25 cellular contexts compared by ENCODE assay signal in genomic region chr15:65690173-65690572, GRCh38.
DNase-seq lines count a peak whose midpoint lies in the region; ATAC-seq, FAIRE-seq and TF ChIP-seq lines count a peak whose summit lies in the region.
"Had no signal": no experiment of that assay in that cellular context is flagged by ENCODE, and none has a peak within 500 bp of the region (broad histone marks: within the 10 kb centered on the region; RNA-seq: fewer than 3 reads in every experiment).

No MANE protein-coding gene starts in this region.

- no peak for TF ChIP-seq POLR2A in K562 (conservative IDR thresholded peaks at IDR 0.05)

- no peaks in the 10 kb centered on the region for H3K79me2 ChIP-seq in K562 (ENCODE audit: control insufficient read depth, insufficient read depth, low read length)

- no peak for TF ChIP-seq EP300 in K562 (IDR thresholded peaks at IDR 0.05; ENCODE audit: low read length)

- no peak overlapping the region for H3K27ac ChIP-seq in BLaER1
- no peak overlapping the region for H3K27ac ChIP-seq in HEK293 (ENCODE audit: extremely low read depth, low read depth, low read length)
- H3K27ac ChIP-seq in K562 (ENCODE audit: extremely low read depth, low read depth, low read length), result no peak overlapping the region
- H3K27ac ChIP-seq: 22Rv1, GM23248 had no signal

- H3K36me3 ChIP-seq in BLaER1 (peaks cover 25% of the 10 kb centered on the region), HEK293 (ENCODE audit: control insufficient read depth in 2 of 2, insufficient read depth in 1 of 2, low read length in 2 of 2) (peaks cover 18 to 36% of the 10 kb centered on the region in 2 experiments), K562 (ENCODE audit: control insufficient read depth, insufficient read depth, low read length) (peaks cover 39% of the 10 kb centered on the region)

- no peak overlapping the region for H3K4me3 Mint-ChIP-seq in activated CD4-positive, alpha-beta T cell treated with anti-CD3 and anti-CD28 coated beads for 36 hours
- no peak overlapping the region for H3K4me3 Mint-ChIP-seq in activated CD8-positive, alpha-beta memory T cell treated with anti-CD3 and anti-CD28 coated beads, Interleukin-2, amount 10 ng/mL, durations not matched to agents 7 days and 5 days
- H3K4me3 Mint-ChIP-seq: CD14-positive monocyte; CD4-positive, alpha-beta T cell; CD8-positive, alpha-beta memory T cell had no signal

- H3K9me3 ChIP-seq in BLaER1, result 0 out of 2 replicates have a peak, but pooled peaks cover 5% of the 10 kb centered on the region
- H3K9me3 ChIP-seq in HEK293 (ENCODE audit: control insufficient read depth, insufficient read depth, low read depth, low read length), result peaks cover 2% of the 10 kb centered on the region; the same call in 1 of the 2 replicates
- no peaks in the 10 kb centered on the region for H3K9me3 ChIP-seq in K562 (replicated peaks; ENCODE audit: control insufficient read depth, insufficient read depth, low read depth, low read length)

- no TSS peak for BruUV-seq in K562 (replicated peaks; lab: Mats Ljungman, UMichigan)

- H3K27ac Mint-ChIP-seq in activated CD4-positive, alpha-beta T cell treated with anti-CD3 and anti-CD28 coated beads for 36 hours, result no peak overlapping the region
- H3K27ac Mint-ChIP-seq in activated CD8-positive, alpha-beta memory T cell treated with anti-CD3 and anti-CD28 coated beads, Interleukin-2, amount 10 ng/mL, durations not matched to agents 7 days and 5 days, result no peak overlapping the region
- H3K27ac Mint-ChIP-seq: CD14-positive monocyte; CD4-positive, alpha-beta T cell had no signal

- no peak overlapping the region for H3K4me3 ChIP-seq in BLaER1
- no peak overlapping the region for H3K4me3 ChIP-seq in HEK293 (ENCODE audit: low read depth, low read length)
- H3K4me3 ChIP-seq in K562, result no peak overlapping the region
- H3K4me3 ChIP-seq: GM23248 had no signal

- H2AFZ ChIP-seq in K562 (ENCODE audit: low read depth, low read length), result no peak overlapping the region
- H2AFZ ChIP-seq: GM23248 had no signal

- H3K4me2 ChIP-seq in BLaER1 (peak overlapping the region; percentile 40), K562 (ENCODE audit: insufficient read depth, low read length) (no peak overlapping the region)

- TF ChIP-seq CTCF in HEK293 (tag by site-specific recombination; IDR thresholded peaks at IDR 0.05) (no peak), K562 (IDR thresholded peaks at IDR 0.05 in 2 of 3, conservative IDR thresholded peaks at IDR 0.05 in 1 of 3; ENCODE audit: insufficient read depth in 2 of 3, low read depth in 1 of 3, low read length in 3 of 3) (no peak)

- DNase-seq in activated CD4-positive, alpha-beta T cell treated with anti-CD3 and anti-CD28 coated beads for 36 hours, result no peak
- no peak for DNase-seq in activated CD4-positive, alpha-beta T cell treated with anti-CD3 and anti-CD28 coated beads for 48 hours
- no peak for DNase-seq in K562 (ENCODE audit: extremely low read depth in 1 of 4, low spot score in 3 of 4)
- DNase-seq in activated CD8-positive, alpha-beta memory T cell treated with anti-CD3 and anti-CD28 coated beads, Interleukin-2, amount 10 ng/mL, durations not matched to agents 7 days and 5 days, result no peak
- DNase-seq in NCI-H2171 treated with DMSO at 0.1 percent for 48 hours (lab: John Stamatoyannopoulos, UW), result no peak
- DNase-seq in NCI-H2107 treated with DMSO at 0.1 percent for 48 hours (lab: John Stamatoyannopoulos, UW; ENCODE audit: unreplicated experiment), result no peak
- DNase-seq: ACHN; AML-193; CD4-positive, alpha-beta T cell; CD8-positive, alpha-beta memory T cell; DMS 273 treated with DMSO at 0.1 percent for 48 hours; DMS79; EL; GDM1; GM23248; H7; HCEC 1CT had no signal

- ATAC-seq in activated CD4-positive, alpha-beta T cell treated with anti-CD3 and anti-CD28 coated beads for 36 hours, result peak; percentile 64
- ATAC-seq in K562, result no peak
- no peak for ATAC-seq in activated CD8-positive, alpha-beta memory T cell treated with anti-CD3 and anti-CD28 coated beads, Interleukin-2, amount 10 ng/mL, durations not matched to agents 7 days and 5 days

- intact Hi-C loops in activated CD4-positive, alpha-beta T cell treated with anti-CD3 and anti-CD28 coated beads for 36 hours (cut with DNase I, micrococcal nuclease), result no loop called here
- intact Hi-C loops in K562 (cut with micrococcal nuclease), result no loop called here

- peak; percentile 56 for FAIRE-seq in K562 (lab: Jason Lieb, UNC)
- FAIRE-seq: A204.1, D721Med, GM12892, H1 had no signal

- peaks cover 59% of the 10 kb centered on the region for H3K36me3 Mint-ChIP-seq in activated CD4-positive, alpha-beta T cell treated with anti-CD3 and anti-CD28 coated beads for 36 hours (ENCODE audit: low read depth)
- H3K36me3 Mint-ChIP-seq in activated CD8-positive, alpha-beta memory T cell treated with anti-CD3 and anti-CD28 coated beads, Interleukin-2, amount 10 ng/mL, durations not matched to agents 7 days and 5 days, result peaks cover 62% of the 10 kb centered on the region

- no peaks in the 10 kb centered on the region for H3K9me1 ChIP-seq in K562 (ENCODE audit: control insufficient read depth, insufficient read depth, low read length)

- H3K4me1 ChIP-seq in BLaER1 (peaks cover 16% of the 10 kb centered on the region), HEK293 (ENCODE audit: control insufficient read depth, insufficient read depth, low read length) (no peaks in the 10 kb centered on the region), K562 (replicated peaks in 1 of 2; ENCODE audit: control insufficient read depth in 2 of 2, insufficient read depth in 2 of 2, low read length in 2 of 2) (no peaks in the 10 kb centered on the region)

- TF ChIP-seq RAD21 in K562 (CRISPR knock-in tag; conservative IDR thresholded peaks at IDR 0.05 in 1 of 2, IDR thresholded peaks at IDR 0.05 in 1 of 2), result no peak

- POLR2A ChIA-PET in activated CD4-positive, alpha-beta T cell treated with anti-CD3 and anti-CD28 coated beads for 36 hours (lab: Charles Lee), result interaction anchor here (1.0 kb wide), 1 partner anchor 191 kb away, joined by 3 read pairs; no protein-coding TSS in a partner anchor
- POLR2A ChIA-PET in HEK293 (lab: Yijun Ruan, JAX) (no interaction called here), K562 (lab: Yijun Ruan, JAX) (interaction anchor here (1.2 kb wide), 1 partner anchor 11 kb away, joined by 3 read pairs; no protein-coding TSS in a partner anchor)

- CTCF ChIA-PET in activated CD4-positive, alpha-beta T cell treated with anti-CD3 and anti-CD28 coated beads for 36 hours (lab: Charles Lee), result no interaction called here
- CTCF ChIA-PET in HEK293 (lab: Yijun Ruan, JAX), result no interaction called here
- CTCF ChIA-PET in K562 (lab: Yijun Ruan, JAX; ENCODE audit: low intra/inter-chr PET ratio), result no interaction called here
- CTCF ChIA-PET in activated CD8-positive, alpha-beta memory T cell treated with anti-CD3 and anti-CD28 coated beads, Interleukin-2, amount 10 ng/mL, durations not matched to agents 7 days and 5 days (lab: Charles Lee), result no interaction called here

- H3K27me3 ChIP-seq in BLaER1 (no peaks in the 10 kb centered on the region), K562 (ENCODE audit: control insufficient read depth in 2 of 2, insufficient read depth in 2 of 2, low read length in 2 of 2) (no peaks in the 10 kb centered on the region)

- no peaks in the 10 kb centered on the region for H3K27me3 Mint-ChIP-seq in activated CD4-positive, alpha-beta T cell treated with anti-CD3 and anti-CD28 coated beads for 36 hours
- H3K27me3 Mint-ChIP-seq in activated CD8-positive, alpha-beta memory T cell treated with anti-CD3 and anti-CD28 coated beads, Interleukin-2, amount 10 ng/mL, durations not matched to agents 7 days and 5 days, result no peaks in the 10 kb centered on the region
- H3K27me3 Mint-ChIP-seq: CD4-positive, alpha-beta T cell; CD8-positive, alpha-beta memory T cell had no signal

- H4K20me1 ChIP-seq in BLaER1 (no peaks in the 10 kb centered on the region), K562 (replicated peaks; ENCODE audit: control insufficient read depth, insufficient read depth, low read length) (no peaks in the 10 kb centered on the region)

- H3K4me1 Mint-ChIP-seq in activated CD4-positive, alpha-beta T cell treated with anti-CD3 and anti-CD28 coated beads for 36 hours, result peaks cover 9% of the 10 kb centered on the region
- H3K4me1 Mint-ChIP-seq in activated CD8-positive, alpha-beta memory T cell treated with anti-CD3 and anti-CD28 coated beads, Interleukin-2, amount 10 ng/mL, durations not matched to agents 7 days and 5 days, result peaks cover 3% of the 10 kb centered on the region
- H3K4me1 Mint-ChIP-seq: CD14-positive monocyte had no signal

- 60% methylated on average over 1 of the region's 1 CpG for WGBS in K562 (ENCODE audit: insufficient coverage, low coverage, missing lambda C conversion rate)

- H3K9me3 Mint-ChIP-seq in activated CD4-positive, alpha-beta T cell treated with anti-CD3 and anti-CD28 coated beads for 36 hours (ENCODE audit: low read depth), result peaks cover 2% of the 10 kb centered on the region
- H3K9me3 Mint-ChIP-seq in activated CD8-positive, alpha-beta memory T cell treated with anti-CD3 and anti-CD28 coated beads, Interleukin-2, amount 10 ng/mL, durations not matched to agents 7 days and 5 days (ENCODE audit: low read depth), result no peaks in the 10 kb centered on the region

- H3K9ac ChIP-seq in BLaER1 (no peak overlapping the region), K562 (ENCODE audit: insufficient read depth in 1 of 2, low read depth in 2 of 2, low read length in 2 of 2) (no peak overlapping the region)
- H3K9ac ChIP-seq: GM23248 had no signal

- in situ Hi-C loops in K562 (cut with MboI), result no loop called here

TF ChIP-seq in HEK293, 187 proteins besides CTCF, POLR2A, EP300 and RAD21:
- no peak for TF ChIP-seq ZBTB20 (tag by site-specific recombination; IDR thresholded peaks at IDR 0.05)
- TF ChIP-seq ZNF664 (tag by site-specific recombination; IDR thresholded peaks at IDR 0.05), result peak; percentile 74; the same call in 1 of the 2 replicates

TF ChIP-seq in K562, 482 proteins besides CTCF, POLR2A, EP300 and RAD21:
- no peak for TF ChIP-seq TEAD4 (IDR thresholded peaks at IDR 0.05; ENCODE audit: low read length)
- no peak for TF ChIP-seq TEAD4 (CRISPR knock-in tag; IDR thresholded peaks at IDR 0.05; ENCODE audit: borderline replicate concordance)
- TF ChIP-seq MTA3 (IDR thresholded peaks at IDR 0.05; ENCODE audit: borderline replicate concordance), result no peak
